Comparison of ENCODE assay signal across 7 cellular contexts in genomic region chr1:8502914-8503313, GRCh38.
A peak's percentile ranks its signal among the peaks of the same experiment; 100 is the strongest.
DNase-seq lines count a peak whose midpoint lies in the region; ATAC-seq, FAIRE-seq and TF ChIP-seq lines count a peak whose summit lies in the region.
"Not testable (repeated sequence)": the region's sequence is repeated elsewhere in the genome, so short reads cannot be mapped to it uniquely, and the experiment has no call there.

No MANE protein-coding gene starts in this region.

- H3K79me2 ChIP-seq in GM23338 (replicated peaks; ENCODE audit: insufficient read depth); K562 (ENCODE audit: control insufficient read depth, insufficient read depth, low read length): not testable (repeated sequence)
- peaks cover 48% of the 10 kb centered on the region for H3K79me2 ChIP-seq in OCI-LY7 (ENCODE audit: insufficient read depth, low read depth, low read length)

- H3K36me3 ChIP-seq in GM23338 (ENCODE audit: insufficient read depth) = not testable (repeated sequence)
- peaks cover 49% of the 10 kb centered on the region for H3K36me3 ChIP-seq in OCI-LY7 (ENCODE audit: insufficient read depth, low read length)
- peaks cover 12% of the 10 kb centered on the region for H3K36me3 ChIP-seq in K562 (ENCODE audit: control insufficient read depth, insufficient read depth, low read length)

- CTCF ChIA-PET in OCI-LY7 (lab: Charles Lee; ENCODE audit: unreplicated experiment); K562 (lab: Yijun Ruan, JAX; ENCODE audit: low intra/inter-chr PET ratio): not testable (repeated sequence)
- CTCF ChIA-PET in WTC11 (lab: Charles Lee) = interaction anchor here (0.9 kb wide), 1 partner anchor 43 kb away, joined by 3 read pairs; no protein-coding TSS in a partner anchor

- POLR2A ChIA-PET in OCI-LY7 (lab: Charles Lee) = interaction anchor here (1.1 kb wide), 2 partner anchors 9 to 11 kb away, joined by 3 to 4 read pairs; no protein-coding TSS in a partner anchor
- POLR2A ChIA-PET in WTC11 (lab: Charles Lee); K562 (lab: Yijun Ruan, JAX): not testable (repeated sequence)

- H3K27me3 Mint-ChIP-seq in GM23338 (ENCODE audit: insufficient read depth, low read depth, poor library complexity); WTC11 (ENCODE audit: low read depth); endothelial cell (ENCODE audit: unreplicated experiment); progenitor cell of endocrine pancreas: not testable (repeated sequence)

- not testable (repeated sequence) for H3K4me1 Mint-ChIP-seq in GM23338; endothelial cell (ENCODE audit: unreplicated experiment); progenitor cell of endocrine pancreas (ENCODE audit: low read depth)
- H3K4me1 Mint-ChIP-seq in WTC11 = peaks cover 21% of the 10 kb centered on the region

- 67% methylated on average over 1 of the region's 4 CpGs for WGBS in K562 (ENCODE audit: insufficient coverage, low coverage, missing lambda C conversion rate)

- not testable (repeated sequence) for ATAC-seq in GM23338, WTC11, K562

- H3F3A ChIP-seq in GM23338 (replicated peaks; ENCODE audit: low read depth) = not testable (repeated sequence)

- H3K9me3 Mint-ChIP-seq in GM23338 (peaks cover 19% of the 10 kb centered on the region), WTC11 (peaks cover 14% of the 10 kb centered on the region)
- H3K9me3 Mint-ChIP-seq in endothelial cell (ENCODE audit: unreplicated experiment); progenitor cell of endocrine pancreas (ENCODE audit: low read depth): not testable (repeated sequence)

- TF ChIP-seq EP300 in K562 (IDR thresholded peaks at IDR 0.05; ENCODE audit: low read length) = not testable (repeated sequence)

- not testable (repeated sequence) for H3K4me3 ChIP-seq in GM23338; OCI-LY7 (ENCODE audit: low read depth, low read length, poor library complexity, severe bottlenecking); K562

- H3K9ac ChIP-seq in K562 (ENCODE audit: insufficient read depth in 1 of 2, low read depth in 2 of 2, low read length in 2 of 2) = not testable (repeated sequence)

- FAIRE-seq in K562 (lab: Jason Lieb, UNC) = not testable (repeated sequence)

- not testable (repeated sequence) for H3K4me3 Mint-ChIP-seq in GM23338; WTC11; progenitor cell of endocrine pancreas (ENCODE audit: low read depth)
- H3K4me3 Mint-ChIP-seq in endothelial cell (ENCODE audit: unreplicated experiment) = peak overlapping the region; percentile 49

- H3K4me1 ChIP-seq in GM23338 (ENCODE audit: insufficient read depth); K562 (replicated peaks in 1 of 2; ENCODE audit: control insufficient read depth in 2 of 2, insufficient read depth in 2 of 2, low read length in 2 of 2): not testable (repeated sequence)
- H3K4me1 ChIP-seq in OCI-LY7 (ENCODE audit: insufficient read depth, low read length, poor library complexity, severe bottlenecking) = peaks cover 43% of the 10 kb centered on the region

- not testable (repeated sequence) for H3K27me3 ChIP-seq in GM23338 (ENCODE audit: insufficient read depth); K562 (ENCODE audit: control insufficient read depth in 2 of 2, insufficient read depth in 2 of 2, low read length in 2 of 2)

- intact Hi-C loops in OCI-LY7 (cut with micrococcal nuclease; ENCODE audit: unreplicated experiment); K562 (cut with micrococcal nuclease): not testable (repeated sequence)

- BruUV-seq in OCI-LY7 (replicated peaks; lab: Mats Ljungman, UMichigan); K562 (replicated peaks; lab: Mats Ljungman, UMichigan): not testable (repeated sequence)

- in situ Hi-C loops in K562 (cut with MboI) = not testable (repeated sequence)

- TF ChIP-seq RAD21 in K562 (CRISPR knock-in tag; conservative IDR thresholded peaks at IDR 0.05 in 1 of 2, IDR thresholded peaks at IDR 0.05 in 1 of 2) = not testable (repeated sequence)

- not testable (repeated sequence) for H2AFZ ChIP-seq in GM23338; OCI-LY7 (ENCODE audit: low read length); K562 (ENCODE audit: low read depth, low read length)

- H3K9me2 ChIP-seq in GM23338 (ENCODE audit: insufficient read depth); OCI-LY7 (ENCODE audit: insufficient read depth, low read length): not testable (repeated sequence)

- not testable (repeated sequence) for H3K4me2 ChIP-seq in GM23338; OCI-LY7 (ENCODE audit: low read length); K562 (ENCODE audit: insufficient read depth, low read length)

- DNase-seq in GM23338 (ENCODE audit: low spot score); OCI-LY7 (ENCODE audit: low spot score); WTC11 (ENCODE audit: low spot score); K562 (ENCODE audit: extremely low read depth in 1 of 4, low spot score in 3 of 4); endothelial cell (ENCODE audit: low spot score); progenitor cell of endocrine pancreas (ENCODE audit: low spot score, unreplicated experiment): not testable (repeated sequence)

- not testable (repeated sequence) for H3K27ac Mint-ChIP-seq in GM23338; WTC11; endothelial cell (ENCODE audit: unreplicated experiment)
- peak overlapping the region; percentile 94 for H3K27ac Mint-ChIP-seq in progenitor cell of endocrine pancreas

- TF ChIP-seq POLR2A in K562 (conservative IDR thresholded peaks at IDR 0.05) = not testable (repeated sequence)

- not testable (repeated sequence) for H3K9me1 ChIP-seq in K562 (ENCODE audit: control insufficient read depth, insufficient read depth, low read length)

- not testable (repeated sequence) for H4K20me1 ChIP-seq in GM23338 (replicated peaks; ENCODE audit: insufficient read depth); OCI-LY7 (ENCODE audit: insufficient read depth, low read length); K562 (replicated peaks; ENCODE audit: control insufficient read depth, insufficient read depth, low read length)

- H3K27ac ChIP-seq in 22Rv1 (0 out of 2 replicates have a peak overlapping the region, but pooled peaks have one; percentile 10), GM23338 (ENCODE audit: low read depth) (0 out of 2 replicates have a peak overlapping the region, but pooled peaks have one; percentile 14), OCI-LY7 (ENCODE audit: low read depth, low read length, poor library complexity, severe bottlenecking) (peak overlapping the region; percentile 33), K562 (ENCODE audit: extremely low read depth, low read depth, low read length) (0 out of 3 replicates have a peak overlapping the region, but pooled peaks have one; percentile 38)

- not testable (repeated sequence) for H3K9me3 ChIP-seq in OCI-LY7 (ENCODE audit: low read length); K562 (replicated peaks; ENCODE audit: control insufficient read depth, insufficient read depth, low read depth, low read length)

- H3K36me3 Mint-ChIP-seq in GM23338 (ENCODE audit: low read depth) = peaks cover 51% of the 10 kb centered on the region
- peaks cover 20% of the 10 kb centered on the region for H3K36me3 Mint-ChIP-seq in WTC11
- H3K36me3 Mint-ChIP-seq in endothelial cell (ENCODE audit: low read depth, unreplicated experiment) = peaks cover 29% of the 10 kb centered on the region
- H3K36me3 Mint-ChIP-seq in progenitor cell of endocrine pancreas (ENCODE audit: insufficient read depth) = peaks cover 37% of the 10 kb centered on the region

- TF ChIP-seq CTCF in 22Rv1 (IDR thresholded peaks at IDR 0.05); GM23338 (conservative IDR thresholded peaks at IDR 0.05; ENCODE audit: low read depth in 2 of 2); OCI-LY7 (conservative IDR thresholded peaks at IDR 0.05; ENCODE audit: low read length); WTC11 (IDR thresholded peaks at IDR 0.05); K562 (IDR thresholded peaks at IDR 0.05 in 2 of 3, conservative IDR thresholded peaks at IDR 0.05 in 1 of 3; ENCODE audit: insufficient read depth in 2 of 3, low read depth in 1 of 3, low read length in 3 of 3); endothelial cell (IDR thresholded peaks at IDR 0.05; ENCODE audit: unreplicated experiment); progenitor cell of endocrine pancreas (IDR thresholded peaks at IDR 0.05; ENCODE audit: unreplicated experiment): not testable (repeated sequence)

TF ChIP-seq in WTC11, 78 proteins besides CTCF, POLR2A, EP300 and RAD21:
- TF ChIP-seq HMGA2 (CRISPR knock-in tag; IDR thresholded peaks at IDR 0.05) = peak; percentile 14; the same call in 1 of the 2 replicates
